In genomic region chr6:37653933-37654565, GRCh38 we compare ENCODE assay signal across 7 cellular contexts. TPM values are rescaled to one million over a fixed set of nuclear protein-coding genes. Genes with fewer than 3 reads are reported as not detected.
DNase-seq lines count a peak whose midpoint lies in the region; ATAC-seq and TF ChIP-seq lines count a peak whose summit lies in the region.

No MANE protein-coding gene starts in this region.

- H3K4me3 Mint-ChIP-seq in activated CD4-positive, alpha-beta memory T cell treated with anti-CD3 and anti-CD28 coated beads for 36 hours: no peak overlapping the region

- peak; percentile 41 for DNase-seq in M059J (ENCODE audit: low read depth)
- DNase-seq in activated CD4-positive, alpha-beta memory T cell treated with anti-CD3 and anti-CD28 coated beads for 36 hours: peak; percentile 75
- DNase-seq in foreskin melanocyte: peak; percentile 49
- DNase-seq in stimulated activated CD4-positive, alpha-beta T cell treated with anti-CD3 and anti-CD28 coated beads, Interleukin-4, amount 100 ng/mL, for 24 hours: peak; percentile 61
- no peak for DNase-seq in cerebellum (ENCODE audit: low spot score)

- CTCF ChIA-PET in activated CD4-positive, alpha-beta memory T cell treated with anti-CD3 and anti-CD28 coated beads for 36 hours (lab: Charles Lee): interaction anchor here (0.6 to 2.6 kb wide), 39 partner anchors 9 to 699 kb away, joined by 3 to 13 read pairs (median 4); no protein-coding TSS in a partner anchor

- no peak for ATAC-seq in HG02970 (IDR thresholded peaks at IDR 0.05; ENCODE audit: low FRiP score, unreplicated experiment)

- peaks cover 7% of the 10 kb centered on the region for H3K4me1 Mint-ChIP-seq in activated CD4-positive, alpha-beta memory T cell treated with anti-CD3 and anti-CD28 coated beads for 36 hours (ENCODE audit: low read depth)

- H3K27me3 Mint-ChIP-seq in activated CD4-positive, alpha-beta memory T cell treated with anti-CD3 and anti-CD28 coated beads for 36 hours: no peaks in the 10 kb centered on the region

- peaks cover 11% of the 10 kb centered on the region for H3K9me3 Mint-ChIP-seq in activated CD4-positive, alpha-beta memory T cell treated with anti-CD3 and anti-CD28 coated beads for 36 hours

- peaks cover 14% of the 10 kb centered on the region for H3K36me3 Mint-ChIP-seq in activated CD4-positive, alpha-beta memory T cell treated with anti-CD3 and anti-CD28 coated beads for 36 hours

- POLR2A ChIA-PET in activated CD4-positive, alpha-beta memory T cell treated with anti-CD3 and anti-CD28 coated beads for 36 hours (lab: Charles Lee): interaction anchor here (0.7 kb wide), 1 partner anchor 59 kb away, joined by 3 read pairs; no protein-coding TSS in a partner anchor

- peak; percentile 72 for TF ChIP-seq CTCF in GM12801 (IDR thresholded peaks at IDR 0.05; ENCODE audit: extremely low read depth, insufficient read length)

- intact Hi-C loops in activated CD4-positive, alpha-beta memory T cell treated with anti-CD3 and anti-CD28 coated beads for 36 hours (cut with micrococcal nuclease): no loop called here

- no peak overlapping the region for H3K27ac Mint-ChIP-seq in activated CD4-positive, alpha-beta memory T cell treated with anti-CD3 and anti-CD28 coated beads for 36 hours

RNA-seq across cellular contexts. Expression of gene MDGA1, which starts 43.6 kb away (rescaled TPM):
- total RNA-seq in M059J (2014; rRNA removed; shearing (Covaris generic)): 11.8 and 20.8 TPM in 2 replicates
- total RNA-seq in activated CD4-positive, alpha-beta memory T cell treated with anti-CD3 and anti-CD28 coated beads for 36 hours: 1 to 10 TPM; 4.3 TPM
- total RNA-seq in cerebellum: 65.2 TPM
